Comparison of ENCODE assay signal across 1 cellular context in genomic region chr17:18481803-18482202, GRCh38. TPM values are rescaled to one million over a fixed set of nuclear protein-coding genes. Genes with fewer than 3 reads are reported as not detected.
"Had no signal": no experiment of that assay in that cellular context is flagged by ENCODE, and none has a peak within 500 bp of the region (broad histone marks: within the 10 kb centered on the region; RNA-seq: fewer than 3 reads in every experiment).

No MANE protein-coding gene starts in this region.

RNA-seq across cellular contexts. Expression of gene LGALS9C, which starts 5.2 kb away (rescaled TPM):
- total RNA-seq: G401 had no signal
